Comparison of ENCODE assay signal across 10 cellular contexts in genomic region chr12:101945361-101946232, GRCh38.
DNase-seq lines count a peak whose midpoint lies in the region; TF ChIP-seq lines count a peak whose summit lies in the region.
"Had no signal": no experiment of that assay in that cellular context is flagged by ENCODE, and none has a peak within 500 bp of the region (broad histone marks: within the 10 kb centered on the region; RNA-seq: fewer than 3 reads in every experiment).

No MANE protein-coding gene starts in this region.

- H3K9me3 Mint-ChIP-seq in type B pancreatic cell = no peaks in the 10 kb centered on the region
- H3K9me3 Mint-ChIP-seq: IgD-negative memory B cell; natural killer cell treated with Interleukin-12 subunit alpha and Interleukin-12 subunit beta and Interleukin-15 and Interleukin-18, amount 100 ng/mL, for 72 hours had no signal

- no peak for TF ChIP-seq CTCF in fibroblast of villous mesenchyme (IDR thresholded peaks at IDR 0.05; ENCODE audit: insufficient read depth, low read depth, low read length)
- TF ChIP-seq CTCF in type B pancreatic cell (conservative IDR thresholded peaks at IDR 0.05) = no peak

- H3K27ac Mint-ChIP-seq in type B pancreatic cell = peak overlapping the region; percentile 34
- H3K27ac Mint-ChIP-seq: IgD-negative memory B cell had no signal

- peak overlapping the region; percentile 23 for H3K4me3 Mint-ChIP-seq in type B pancreatic cell
- H3K4me3 Mint-ChIP-seq: IgD-negative memory B cell; natural killer cell treated with Interleukin-12 subunit alpha and Interleukin-12 subunit beta and Interleukin-15 and Interleukin-18, amount 100 ng/mL, for 72 hours had no signal

- peak overlapping the region; percentile 12 for H3K4me3 ChIP-seq in fibroblast of villous mesenchyme (ENCODE audit: low read depth, low read length)

- peaks cover 31% of the 10 kb centered on the region for H3K4me1 Mint-ChIP-seq in type B pancreatic cell (ENCODE audit: unreplicated experiment)

- DNase-seq in NCI-H1105 treated with DMSO at 0.1 percent for 48 hours (lab: John Stamatoyannopoulos, UW) = peak; percentile 12
- no peak for DNase-seq in NCI-H1105 (lab: John Stamatoyannopoulos, UW)
- peak; percentile 86 for DNase-seq in NCI-H748 (lab: John Stamatoyannopoulos, UW; ENCODE audit: unreplicated experiment)
- peak; percentile 79 for DNase-seq in fibroblast of villous mesenchyme (ENCODE audit: low read depth)
- DNase-seq in type B pancreatic cell (ENCODE audit: extremely low spot score, unreplicated experiment) = no peak
- DNase-seq in HuH-7.5 (ENCODE audit: low spot score) = no peak
- DNase-seq in amygdala (lab: John Stamatoyannopoulos, UW) = no peak
- no peak for DNase-seq in SKM-1 (lab: John Stamatoyannopoulos, UW; ENCODE audit: unreplicated experiment)

- H3K36me3 Mint-ChIP-seq in type B pancreatic cell = no peaks in the 10 kb centered on the region
- H3K36me3 Mint-ChIP-seq: natural killer cell treated with Interleukin-12 subunit alpha and Interleukin-12 subunit beta and Interleukin-15 and Interleukin-18, amount 100 ng/mL, for 72 hours had no signal

- H3K27me3 Mint-ChIP-seq in type B pancreatic cell = no peaks in the 10 kb centered on the region
- H3K27me3 Mint-ChIP-seq: IgD-negative memory B cell had no signal

Comparison
In these comparisons a context has a peak if more than half of its experiments do, and no peak if none do; other contexts are left out.
1. DNase-seq: peak in NCI-H1105 treated with DMSO at 0.1 percent for 48 hours (single experiment), NCI-H748 (single experiment) and fibroblast of villous mesenchyme (single experiment); none in NCI-H1105 (single experiment), type B pancreatic cell (single experiment), HuH-7.5 (single experiment), amygdala (0 of 56) and SKM-1 (single experiment).